ENCODE assay signal across 14 cellular contexts in the genomic region with DNA sequence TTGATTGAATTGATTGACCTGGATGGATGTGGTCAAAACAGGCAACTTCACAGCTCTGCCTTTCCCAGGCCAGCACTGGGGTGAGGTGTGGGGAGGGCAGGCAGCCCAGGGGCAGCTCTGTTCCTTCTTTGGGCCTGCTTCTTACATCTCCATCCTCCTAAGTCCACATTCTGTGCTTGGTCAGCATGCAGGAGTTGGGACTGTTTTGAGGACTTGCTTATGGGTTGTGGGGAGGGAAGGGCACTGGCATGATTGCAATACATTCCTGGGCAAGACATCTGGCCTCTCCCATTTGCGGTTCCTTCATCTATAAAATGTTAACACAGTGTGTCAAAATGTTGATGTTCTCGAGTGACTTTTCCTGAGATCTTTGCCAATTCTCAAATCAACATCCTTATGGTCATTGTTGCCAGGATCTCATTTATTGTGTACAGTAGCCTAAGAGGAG.
DNase-seq lines count a peak whose midpoint lies in the region; ATAC-seq and TF ChIP-seq lines count a peak whose summit lies in the region.
"Had no signal": no experiment of that assay in that cellular context is flagged by ENCODE, and none has a peak within 500 bp of the region (broad histone marks: within the 10 kb centered on the region; RNA-seq: fewer than 3 reads in every experiment).

No MANE protein-coding gene starts in this region.

- H4K8ac ChIP-seq in mesendoderm (ENCODE audit: low read depth, low read length) = no peak overlapping the region

- WGBS in right cardiac atrium = 43% methylated on average over 2 of the region's 2 CpGs
- WGBS in mesendoderm (ENCODE audit: extremely low coverage, insufficient coverage, low lambda C conversion rate) = no CpG with 5 or more reads among the region's 2 CpGs

- no peak overlapping the region for H2AK5ac ChIP-seq in mesendoderm (ENCODE audit: low read length)

- no peaks in the 10 kb centered on the region for H3K79me2 ChIP-seq in mesendoderm (ENCODE audit: control insufficient read depth, insufficient read depth, low read length)

- peak overlapping the region; percentile 97 for H3K23ac ChIP-seq in mesendoderm (ENCODE audit: low read length)

- TF ChIP-seq CTCF in left ventricle myocardium inferior (IDR thresholded peaks at IDR 0.05; ENCODE audit: borderline replicate concordance) = no peak

- H3K4me2 ChIP-seq in mesendoderm (ENCODE audit: low read length) = no peak overlapping the region

- DNase-seq in left ventricle myocardium inferior = no peak
- DNase-seq in right cardiac atrium = no peak
- peak; percentile 47 for DNase-seq in adipocyte (ENCODE audit: low read depth)
- no peak for DNase-seq in mesendoderm
- DNase-seq in NCI-H1436 (lab: John Stamatoyannopoulos, UW) = no peak
- DNase-seq: activated CD4-positive, alpha-beta T cell treated with anti-CD3 and anti-CD28 coated beads, Interleukin-2, amount 50 U/mL, for 48 hours; body of pancreas; HCEC 1CT; left cardiac atrium; NCI-H446 had no signal

- H3K4me3 ChIP-seq in left ventricle myocardium inferior = no peak overlapping the region
- no peak overlapping the region for H3K4me3 ChIP-seq in right cardiac atrium (ENCODE audit: low read length)
- H3K4me3 ChIP-seq in adipocyte (ENCODE audit: low read length) = no peak overlapping the region
- no peak overlapping the region for H3K4me3 ChIP-seq in mesendoderm (ENCODE audit: low read length)
- H3K4me3 ChIP-seq: body of pancreas, SK-N-MC had no signal

- H3K4me1 ChIP-seq in left ventricle myocardium inferior = peaks cover 88% of the 10 kb centered on the region
- H3K4me1 ChIP-seq in right cardiac atrium (ENCODE audit: control insufficient read depth, insufficient read depth, low read length) = peaks cover 19% of the 10 kb centered on the region
- H3K4me1 ChIP-seq in adipocyte (ENCODE audit: control insufficient read depth, insufficient read depth, low read length) = peaks cover 8% of the 10 kb centered on the region
- no peaks in the 10 kb centered on the region for H3K4me1 ChIP-seq in mesendoderm (ENCODE audit: control insufficient read depth, low read depth, low read length)
- H3K4me1 ChIP-seq: body of pancreas had no signal

- H3K4ac ChIP-seq in mesendoderm (ENCODE audit: low read depth, low read length) = no peak overlapping the region

- H3K27me3 ChIP-seq in left ventricle myocardium inferior (ENCODE audit: low read depth) (no peaks in the 10 kb centered on the region), right cardiac atrium (ENCODE audit: control insufficient read depth, insufficient read depth) (no peaks in the 10 kb centered on the region), adipocyte (replicated peaks; ENCODE audit: control insufficient read depth, insufficient read depth, low read length) (peaks cover 7% of the 10 kb centered on the region), mesendoderm (ENCODE audit: insufficient read depth, low read length, poor library complexity) (no peaks in the 10 kb centered on the region)
- H3K27me3 ChIP-seq: body of pancreas had no signal

- peaks cover 10% of the 10 kb centered on the region for H3K79me1 ChIP-seq in mesendoderm (ENCODE audit: low read length)

- no peak overlapping the region for H2BK15ac ChIP-seq in mesendoderm (replicated peaks; ENCODE audit: low read depth)

- H3K9ac ChIP-seq in adipocyte (ENCODE audit: low read length) (no peak overlapping the region), mesendoderm (ENCODE audit: low read length) (no peak overlapping the region)

- no peak overlapping the region for H3K18ac ChIP-seq in mesendoderm (ENCODE audit: low read length)

- ATAC-seq in right cardiac atrium (no peak), GM19035 (IDR thresholded peaks at IDR 0.05; ENCODE audit: unreplicated experiment) (no peak), HG03354 (IDR thresholded peaks at IDR 0.05; ENCODE audit: poor library complexity, severe bottlenecking, unreplicated experiment) (no peak), HG03457 (IDR thresholded peaks at IDR 0.05; ENCODE audit: unreplicated experiment) (no peak)
- ATAC-seq: body of pancreas had no signal

- H3K56ac ChIP-seq in mesendoderm (ENCODE audit: low read length) = no peak overlapping the region

- H3K27ac ChIP-seq in left ventricle myocardium inferior (replicated peaks) (peak overlapping the region; percentile 73), right cardiac atrium (ENCODE audit: low read length) (no peak overlapping the region), mesendoderm (ENCODE audit: low read depth, low read length) (no peak overlapping the region)
- H3K27ac ChIP-seq: body of pancreas, SK-N-MC had no signal

- H2BK120ac ChIP-seq in mesendoderm (ENCODE audit: low read depth, low read length) = no peak overlapping the region

- intact Hi-C loops in left ventricle myocardium inferior (cut with micrococcal nuclease) (no loop called here), right cardiac atrium (cut with DNase I) (loop anchor here in 1 of 4 donors (10.0 kb wide), 1 partner anchor 80 kb away; a partner anchor contains a TSS)

- no peaks in the 10 kb centered on the region for H3K36me3 ChIP-seq in left ventricle myocardium inferior
- H3K36me3 ChIP-seq in adipocyte (ENCODE audit: control insufficient read depth, insufficient read depth, low read length, severe bottlenecking) = no peaks in the 10 kb centered on the region
- H3K36me3 ChIP-seq in mesendoderm (ENCODE audit: control insufficient read depth, insufficient read depth, low read length) = no peaks in the 10 kb centered on the region

- H4K5ac ChIP-seq in mesendoderm (ENCODE audit: low read length) = no peak overlapping the region

- H2BK5ac ChIP-seq in mesendoderm (ENCODE audit: low read length) = no peak overlapping the region

- H3K9me3 ChIP-seq in left ventricle myocardium inferior (replicated peaks) = no peaks in the 10 kb centered on the region
- H3K9me3 ChIP-seq in right cardiac atrium (ENCODE audit: control insufficient read depth, low read length) = no peaks in the 10 kb centered on the region
- no peaks in the 10 kb centered on the region for H3K9me3 ChIP-seq in adipocyte (ENCODE audit: control insufficient read depth, low read length)
- H3K9me3 ChIP-seq: body of pancreas had no signal
